ENCODE assay signal across 10 cellular contexts in the genomic region with DNA sequence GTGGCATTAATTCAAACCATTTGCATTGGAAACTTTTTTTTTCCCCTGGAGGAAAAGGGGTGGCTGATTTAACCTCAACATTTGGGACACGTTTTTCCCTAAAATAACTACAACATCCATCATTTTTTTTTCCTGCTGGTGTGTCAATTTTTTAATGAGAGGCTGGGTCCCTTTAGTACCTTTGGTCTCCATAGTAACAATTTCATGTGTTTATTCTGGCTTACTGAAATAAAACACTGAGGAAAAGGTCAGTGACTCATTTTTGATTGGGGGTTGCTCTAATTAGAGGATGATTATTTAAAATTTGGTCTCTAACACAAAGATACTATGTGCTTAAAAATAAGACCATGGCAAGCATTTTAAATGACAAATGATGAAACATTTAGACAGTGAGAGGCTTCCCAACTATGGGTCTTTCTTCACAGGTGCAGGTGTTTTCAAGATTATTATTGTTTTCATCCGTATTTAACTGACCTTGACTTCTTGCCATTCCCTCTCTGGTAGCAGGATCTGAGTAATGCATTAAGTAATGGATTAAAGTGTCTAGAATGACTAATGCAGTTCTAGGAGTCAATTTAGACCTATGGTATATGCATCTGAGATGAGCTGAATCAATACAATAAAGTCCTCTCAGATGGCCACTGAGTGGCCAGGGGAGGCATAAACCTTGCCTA.
DNase-seq lines count a peak whose midpoint lies in the region; ATAC-seq and TF ChIP-seq lines count a peak whose summit lies in the region.
"Had no signal": no experiment of that assay in that cellular context is flagged by ENCODE, and none has a peak within 500 bp of the region (broad histone marks: within the 10 kb centered on the region; RNA-seq: fewer than 3 reads in every experiment).

No MANE protein-coding gene starts in this region.

- H3K79me2 ChIP-seq in OCI-LY1 (ENCODE audit: insufficient read depth, low read length) = no peaks in the 10 kb centered on the region

- H3K27me3 ChIP-seq in OCI-LY1 (ENCODE audit: insufficient read depth, low read length) (no peaks in the 10 kb centered on the region), skeletal muscle tissue (ENCODE audit: control insufficient read depth in 3 of 3, insufficient read depth in 3 of 3, low read length in 3 of 3) (no peaks in the 10 kb centered on the region), neuronal stem cell (ENCODE audit: control insufficient read depth in 3 of 3, insufficient read depth in 3 of 3, low read depth in 1 of 3, low read length in 3 of 3) (no peaks in the 10 kb centered on the region)

- no peak overlapping the region for H3K4me2 ChIP-seq in OCI-LY1 (ENCODE audit: low read length)
- no peak overlapping the region for H3K4me2 ChIP-seq in neuronal stem cell (ENCODE audit: insufficient read depth, low read length, poor library complexity, severe bottlenecking)

- H2BK12ac ChIP-seq in neuronal stem cell (ENCODE audit: low read length) = no peak overlapping the region

- no peaks in the 10 kb centered on the region for H3K36me3 ChIP-seq in OCI-LY1 (ENCODE audit: insufficient read depth, low read length)
- H3K36me3 ChIP-seq in skeletal muscle tissue (ENCODE audit: control insufficient read depth in 3 of 3, insufficient read depth in 3 of 3, low read length in 3 of 3) = no peaks in the 10 kb centered on the region
- H3K36me3 ChIP-seq in neuronal stem cell (replicated peaks in 1 of 2; ENCODE audit: control insufficient read depth in 2 of 2, insufficient read depth in 2 of 2, low read length in 2 of 2) = no peaks in the 10 kb centered on the region

- H3K4me1 Mint-ChIP-seq in activated CD8-positive, alpha-beta T cell treated with anti-CD3 and anti-CD28 coated beads for 36 hours (ENCODE audit: low read depth) = peaks cover 36% of the 10 kb centered on the region
- H3K4me1 Mint-ChIP-seq in activated CD8-positive, alpha-beta T cell treated with anti-CD3 and anti-CD28 coated beads, Interleukin-2, amount 10 ng/mL, durations not matched to agents 7 days and 5 days (ENCODE audit: low read depth) = peaks cover 7% of the 10 kb centered on the region
- no peaks in the 10 kb centered on the region for H3K4me1 Mint-ChIP-seq in activated CD4-positive, alpha-beta T cell treated with anti-CD3 and anti-CD28 coated beads, Interleukin-2, amount 10 ng/mL, durations not matched to agents 7 days and 5 days

- no peak overlapping the region for H3K27ac Mint-ChIP-seq in activated CD8-positive, alpha-beta T cell treated with anti-CD3 and anti-CD28 coated beads for 36 hours
- H3K27ac Mint-ChIP-seq in activated CD8-positive, alpha-beta T cell treated with anti-CD3 and anti-CD28 coated beads, Interleukin-2, amount 10 ng/mL, durations not matched to agents 7 days and 5 days = no peak overlapping the region
- H3K27ac Mint-ChIP-seq in activated CD4-positive, alpha-beta T cell treated with anti-CD3 and anti-CD28 coated beads, Interleukin-2, amount 10 ng/mL, durations not matched to agents 7 days and 5 days = no peak overlapping the region

- no peak overlapping the region for H3K9ac ChIP-seq in OCI-LY1 (ENCODE audit: low read length)
- peak overlapping the region in 1 of 3 donors; percentile 32 for H3K9ac ChIP-seq in skeletal muscle tissue (ENCODE audit: low read depth in 1 of 3, low read length in 3 of 3)
- H3K9ac ChIP-seq in neuronal stem cell (ENCODE audit: low read depth, low read length, poor library complexity) = no peak overlapping the region

- no peaks in the 10 kb centered on the region for H3K9me3 Mint-ChIP-seq in activated CD8-positive, alpha-beta T cell treated with anti-CD3 and anti-CD28 coated beads for 36 hours
- no peaks in the 10 kb centered on the region for H3K9me3 Mint-ChIP-seq in activated CD8-positive, alpha-beta T cell treated with anti-CD3 and anti-CD28 coated beads, Interleukin-2, amount 10 ng/mL, durations not matched to agents 7 days and 5 days (ENCODE audit: insufficient read depth)
- H3K9me3 Mint-ChIP-seq in activated CD4-positive, alpha-beta T cell treated with anti-CD3 and anti-CD28 coated beads, Interleukin-2, amount 10 ng/mL, durations not matched to agents 7 days and 5 days = no peaks in the 10 kb centered on the region
- H3K9me3 Mint-ChIP-seq: H9 had no signal

- no peak overlapping the region for H3K23ac ChIP-seq in neuronal stem cell (ENCODE audit: low read depth, low read length, poor library complexity)

- no peak overlapping the region for H2BK120ac ChIP-seq in neuronal stem cell (ENCODE audit: low read depth, low read length)

- H4K8ac ChIP-seq in neuronal stem cell (ENCODE audit: low read depth, low read length) = no peak overlapping the region

- H3K9me2 ChIP-seq in OCI-LY1 (ENCODE audit: low read depth, low read length) = no peaks in the 10 kb centered on the region

- H2BK5ac ChIP-seq in neuronal stem cell (ENCODE audit: low read length) = no peak overlapping the region

- H4K20me1 ChIP-seq in OCI-LY1 (ENCODE audit: insufficient read depth, low read length) = no peaks in the 10 kb centered on the region

- no peaks in the 10 kb centered on the region for H3K36me3 Mint-ChIP-seq in activated CD8-positive, alpha-beta T cell treated with anti-CD3 and anti-CD28 coated beads for 36 hours (ENCODE audit: low read depth)
- H3K36me3 Mint-ChIP-seq in activated CD8-positive, alpha-beta T cell treated with anti-CD3 and anti-CD28 coated beads, Interleukin-2, amount 10 ng/mL, durations not matched to agents 7 days and 5 days (ENCODE audit: low read depth) = no peaks in the 10 kb centered on the region
- no peaks in the 10 kb centered on the region for H3K36me3 Mint-ChIP-seq in activated CD4-positive, alpha-beta T cell treated with anti-CD3 and anti-CD28 coated beads, Interleukin-2, amount 10 ng/mL, durations not matched to agents 7 days and 5 days (ENCODE audit: low read depth)

- no peak overlapping the region for H3K14ac ChIP-seq in neuronal stem cell (ENCODE audit: low read length)

- H3K4me3 ChIP-seq in OCI-LY1 (ENCODE audit: low read depth, low read length, poor library complexity, severe bottlenecking) (no peak overlapping the region), skeletal muscle tissue (ENCODE audit: low read length in 3 of 3) (no peak overlapping the region), neuronal stem cell (ENCODE audit: low read length in 2 of 2) (no peak overlapping the region)
- H3K4me3 ChIP-seq: skin epidermis had no signal

- H3K79me1 ChIP-seq in neuronal stem cell (ENCODE audit: low read depth, low read length) = no peaks in the 10 kb centered on the region

- peak; percentile 18 for ATAC-seq in activated CD8-positive, alpha-beta T cell treated with anti-CD3 and anti-CD28 coated beads for 36 hours
- ATAC-seq in activated CD8-positive, alpha-beta T cell treated with anti-CD3 and anti-CD28 coated beads, Interleukin-2, amount 10 ng/mL, durations not matched to agents 7 days and 5 days = no peak
- ATAC-seq in esophagus mucosa = peak; percentile 72

- H3K27me3 Mint-ChIP-seq in activated CD8-positive, alpha-beta T cell treated with anti-CD3 and anti-CD28 coated beads for 36 hours = no peaks in the 10 kb centered on the region
- H3K27me3 Mint-ChIP-seq in activated CD8-positive, alpha-beta T cell treated with anti-CD3 and anti-CD28 coated beads, Interleukin-2, amount 10 ng/mL, durations not matched to agents 7 days and 5 days (ENCODE audit: low read depth) = no peaks in the 10 kb centered on the region
- peaks cover 3% of the 10 kb centered on the region for H3K27me3 Mint-ChIP-seq in activated CD4-positive, alpha-beta T cell treated with anti-CD3 and anti-CD28 coated beads, Interleukin-2, amount 10 ng/mL, durations not matched to agents 7 days and 5 days

- no peak overlapping the region for H2BK15ac ChIP-seq in neuronal stem cell (ENCODE audit: low read length)

- POLR2A ChIA-PET in activated CD8-positive, alpha-beta T cell treated with anti-CD3 and anti-CD28 coated beads for 36 hours (lab: Charles Lee) = no interaction called here
- POLR2A ChIA-PET in activated CD8-positive, alpha-beta T cell treated with anti-CD3 and anti-CD28 coated beads, Interleukin-2, amount 10 ng/mL, durations not matched to agents 7 days and 5 days (lab: Charles Lee) = no interaction called here
- POLR2A ChIA-PET in activated CD4-positive, alpha-beta T cell treated with anti-CD3 and anti-CD28 coated beads, Interleukin-2, amount 10 ng/mL, durations not matched to agents 7 days and 5 days (lab: Charles Lee) = no interaction called here

- WGBS in neuronal stem cell (ENCODE audit: extremely low coverage in 2 of 2, insufficient read length in 2 of 2, insufficient replicate concordance in 1 of 2), 2 donors = no CpG with 5 or more reads among the region's 2 CpGs

- DNase-seq in activated CD8-positive, alpha-beta T cell treated with anti-CD3 and anti-CD28 coated beads for 36 hours = no peak
- no peak for DNase-seq in activated CD8-positive, alpha-beta T cell treated with anti-CD3 and anti-CD28 coated beads, Interleukin-2, amount 10 ng/mL, durations not matched to agents 7 days and 5 days
- DNase-seq in NCI-H2196 (lab: John Stamatoyannopoulos, UW; ENCODE audit: unreplicated experiment) (no peak), neuronal stem cell (ENCODE audit: low spot score) (no peak)
- no peak for DNase-seq in activated CD4-positive, alpha-beta T cell treated with anti-CD3 and anti-CD28 coated beads, Interleukin-2, amount 10 ng/mL, durations not matched to agents 7 days and 5 days
- DNase-seq: H9 had no signal

- intact Hi-C loops in activated CD8-positive, alpha-beta T cell treated with anti-CD3 and anti-CD28 coated beads for 36 hours (cut with micrococcal nuclease) = no loop called here

- H3K4ac ChIP-seq in neuronal stem cell (ENCODE audit: low read length) = no peak overlapping the region

- no peak overlapping the region for H3K18ac ChIP-seq in neuronal stem cell (ENCODE audit: low read length)

- TF ChIP-seq CTCF in activated CD8-positive, alpha-beta T cell treated with anti-CD3 and anti-CD28 coated beads for 36 hours (IDR thresholded peaks at IDR 0.05) = no peak
- TF ChIP-seq CTCF in OCI-LY1 (IDR thresholded peaks at IDR 0.05; ENCODE audit: low read length) = no peak

- CTCF ChIA-PET in activated CD8-positive, alpha-beta T cell treated with anti-CD3 and anti-CD28 coated beads for 36 hours (lab: Charles Lee) = no interaction called here
- CTCF ChIA-PET in activated CD8-positive, alpha-beta T cell treated with anti-CD3 and anti-CD28 coated beads, Interleukin-2, amount 10 ng/mL, durations not matched to agents 7 days and 5 days (lab: Charles Lee) = interaction anchor here (1.2 kb wide), 1 partner anchor 9 kb away, joined by 3 read pairs; no protein-coding TSS in a partner anchor
- CTCF ChIA-PET in activated CD4-positive, alpha-beta T cell treated with anti-CD3 and anti-CD28 coated beads, Interleukin-2, amount 10 ng/mL, durations not matched to agents 7 days and 5 days (lab: Charles Lee) = no interaction called here

- no peak overlapping the region for H2AK5ac ChIP-seq in neuronal stem cell (ENCODE audit: low read depth, low read length)

- H3K27ac ChIP-seq in OCI-LY1 (ENCODE audit: low read depth, low read length, poor library complexity, severe bottlenecking) (peak overlapping the region; percentile 54), skeletal muscle tissue (ENCODE audit: low read depth, low read length) (peak overlapping the region; percentile 87), neuronal stem cell (replicated peaks; ENCODE audit: low read length) (no peak overlapping the region)

- no peak overlapping the region for H2AFZ ChIP-seq in OCI-LY1 (ENCODE audit: low read length)
- no peak overlapping the region for H2AFZ ChIP-seq in neuronal stem cell (ENCODE audit: low read length)

- H3K9me3 ChIP-seq in OCI-LY1 (ENCODE audit: low read length) (no peaks in the 10 kb centered on the region), skeletal muscle tissue (ENCODE audit: control insufficient read depth in 3 of 3, low read length in 3 of 3) (no peaks in the 10 kb centered on the region), neuronal stem cell (replicated peaks in 1 of 2; ENCODE audit: control insufficient read depth in 2 of 2, insufficient read depth in 1 of 2, low read depth in 1 of 2, low read length in 2 of 2) (no peaks in the 10 kb centered on the region)

- no peak overlapping the region for H3K4me3 Mint-ChIP-seq in activated CD8-positive, alpha-beta T cell treated with anti-CD3 and anti-CD28 coated beads for 36 hours
- H3K4me3 Mint-ChIP-seq in activated CD8-positive, alpha-beta T cell treated with anti-CD3 and anti-CD28 coated beads, Interleukin-2, amount 10 ng/mL, durations not matched to agents 7 days and 5 days = no peak overlapping the region
- H3K4me3 Mint-ChIP-seq in activated CD4-positive, alpha-beta T cell treated with anti-CD3 and anti-CD28 coated beads, Interleukin-2, amount 10 ng/mL, durations not matched to agents 7 days and 5 days = no peak overlapping the region
- H3K4me3 Mint-ChIP-seq: H9 had no signal

- H3K4me1 ChIP-seq in OCI-LY1 (ENCODE audit: insufficient read depth, low read length, severe bottlenecking) = peaks cover 35% of the 10 kb centered on the region
- peaks cover 43 to 65% (median 47%) of the 10 kb centered on the region in 3 donors for H3K4me1 ChIP-seq in skeletal muscle tissue (ENCODE audit: control insufficient read depth in 3 of 3, insufficient read depth in 3 of 3, low read length in 3 of 3)
- peaks cover 0 to 1% of the 10 kb centered on the region in 2 donors for H3K4me1 ChIP-seq in neuronal stem cell (ENCODE audit: control insufficient read depth in 2 of 2, insufficient read depth in 1 of 2, low read depth in 1 of 2, low read length in 2 of 2)

- H3F3A ChIP-seq in OCI-LY1 (ENCODE audit: insufficient read depth, low read length) = no peaks in the 10 kb centered on the region

- H4K91ac ChIP-seq in neuronal stem cell (ENCODE audit: low read depth, low read length, poor library complexity) = no peak overlapping the region
